Comparison of ENCODE assay signal across 25 cellular contexts in genomic region chr12:33944703-33945437, GRCh38.
DNase-seq lines count a peak whose midpoint lies in the region; ATAC-seq and TF ChIP-seq lines count a peak whose summit lies in the region.
"Had no signal": no experiment of that assay in that cellular context is flagged by ENCODE, and none has a peak within 500 bp of the region (broad histone marks: within the 10 kb centered on the region; RNA-seq: fewer than 3 reads in every experiment).

No MANE protein-coding gene starts in this region.

- peak overlapping the region; percentile 8 for H3K4me3 Mint-ChIP-seq in Caco-2 (ENCODE audit: unreplicated experiment)
- H3K4me3 Mint-ChIP-seq: B cell; CD8-positive, alpha-beta T cell had no signal

- intact Hi-C loops in Caco-2 (cut with micrococcal nuclease; ENCODE audit: unreplicated experiment): loop anchor here (1.0 to 5.0 kb wide), 2 partner anchors 77 to 1188 kb away; partner anchors contain the start of genes ALG10 and YARS2
- intact Hi-C loops in PC-9 (cut with micrococcal nuclease; ENCODE audit: unreplicated experiment): no loop called here
- intact Hi-C loops in aorta (cut with DNase I): no loop called here

- ATAC-seq in aorta (ENCODE audit: low FRiP score) (no peak), HG03196 (IDR thresholded peaks at IDR 0.05; ENCODE audit: unreplicated experiment) (no peak)
- no peak for ATAC-seq in stimulated activated naive CD8-positive, alpha-beta T cell treated with anti-CD3 and anti-CD28 coated beads, Interleukin-15, Interleukin-2, amounts not matched to agents 100 U/mL and 50 U/mL, for 24 hours
- ATAC-seq: CD8-positive, alpha-beta T cell had no signal

- no peaks in the 10 kb centered on the region for H3K79me1 ChIP-seq in mesendoderm (ENCODE audit: low read length)

- H2BK15ac ChIP-seq in mesendoderm (replicated peaks; ENCODE audit: low read depth): no peak overlapping the region

- no peak overlapping the region for H3K4ac ChIP-seq in mesendoderm (ENCODE audit: low read depth, low read length)

- H3K4me3 ChIP-seq in Caco-2 (ENCODE audit: low read depth, low read length) (no peak overlapping the region), PC-9 (no peak overlapping the region), epithelial cell of esophagus (ENCODE audit: low read length) (no peak overlapping the region), mesendoderm (ENCODE audit: low read length) (no peak overlapping the region), aorta (ENCODE audit: low read length in 2 of 2) (no peak overlapping the region)
- H3K4me3 ChIP-seq: HAP-1, Peyer's patch had no signal

- no peak overlapping the region for H3K56ac ChIP-seq in mesendoderm (ENCODE audit: low read length)

- peaks cover 12% of the 10 kb centered on the region; the same call in 1 of the 2 replicates for H3K9me3 ChIP-seq in Caco-2
- H3K9me3 ChIP-seq in PC-9 (ENCODE audit: insufficient read depth, low read depth): peaks cover 9% of the 10 kb centered on the region; the same call in 1 of the 2 replicates
- no peaks in the 10 kb centered on the region for H3K9me3 ChIP-seq in aorta (ENCODE audit: control insufficient read depth, low read length)
- H3K9me3 ChIP-seq: HAP-1, SK-N-SH had no signal

- H2AFZ ChIP-seq in PC-9: 0 out of 2 replicates have a peak overlapping the region, but pooled peaks have one; percentile 11

- H3K9ac ChIP-seq in mesendoderm (ENCODE audit: low read length): no peak overlapping the region
- H3K9ac ChIP-seq: SK-N-SH had no signal

- no peaks in the 10 kb centered on the region for H3K27me3 Mint-ChIP-seq in Caco-2 (ENCODE audit: insufficient read depth, unreplicated experiment)
- H3K27me3 Mint-ChIP-seq: B cell had no signal

- no peak overlapping the region for H4K8ac ChIP-seq in mesendoderm (ENCODE audit: low read depth, low read length)

- H3K79me2 ChIP-seq in PC-9 (ENCODE audit: low read depth) (no peaks in the 10 kb centered on the region), mesendoderm (ENCODE audit: control insufficient read depth, insufficient read depth, low read length) (no peaks in the 10 kb centered on the region)

- H4K20me1 ChIP-seq in PC-9 (ENCODE audit: insufficient read depth): no peaks in the 10 kb centered on the region

- H3K27ac Mint-ChIP-seq in Caco-2 (ENCODE audit: unreplicated experiment): peak overlapping the region; percentile 82
- H3K27ac Mint-ChIP-seq: B cell; CD8-positive, alpha-beta T cell had no signal

- H3K36me3 Mint-ChIP-seq in Caco-2 (ENCODE audit: insufficient read depth, unreplicated experiment): no peaks in the 10 kb centered on the region
- H3K36me3 Mint-ChIP-seq: CD8-positive, alpha-beta T cell had no signal

- H3K9me3 Mint-ChIP-seq in Caco-2 (ENCODE audit: unreplicated experiment): peaks cover 15% of the 10 kb centered on the region

- peak; percentile 77 to 79 for DNase-seq in Caco-2
- DNase-seq in PC-9: no peak
- DNase-seq in epithelial cell of esophagus (ENCODE audit: low read depth): peak; percentile 38
- DNase-seq in mesendoderm: peak; percentile 65
- no peak for DNase-seq in aorta
- no peak for DNase-seq in HEK293T (ENCODE audit: extremely low spot score)
- no peak for DNase-seq in stimulated activated naive CD8-positive, alpha-beta T cell treated with anti-CD3 and anti-CD28 coated beads, Interleukin-15, Interleukin-2, amounts not matched to agents 100 U/mL and 50 U/mL, for 24 hours
- DNase-seq: CD8-positive, alpha-beta T cell; DMS79 treated with DMSO at 0.1 percent for 48 hours; GF-D8; Karpas-422; MV-4-11; NCI-H1105 treated with DMSO at 0.1 percent for 48 hours; NCI-H2029 treated with DMSO at 0.1 percent for 48 hours; NCI-H69; Peyer's patch; SIG-M5; SK-N-SH; SW 1271 had no signal

- POLR2A ChIA-PET in Caco-2 (lab: Charles Lee): no interaction called here
- POLR2A ChIA-PET in PC-9 (lab: Charles Lee; ENCODE audit: unreplicated experiment): no interaction called here
- POLR2A ChIA-PET in HEK293T (lab: Yijun Ruan, JAX): no interaction called here

- H3K27me3 ChIP-seq in Caco-2 (replicated peaks; ENCODE audit: control insufficient read depth, insufficient read depth, low read length): no peaks in the 10 kb centered on the region
- H3K27me3 ChIP-seq in PC-9 (ENCODE audit: insufficient read depth, low read depth): no peaks in the 10 kb centered on the region
- no peaks in the 10 kb centered on the region for H3K27me3 ChIP-seq in mesendoderm (ENCODE audit: insufficient read depth, low read length, poor library complexity)
- no peaks in the 10 kb centered on the region for H3K27me3 ChIP-seq in aorta (ENCODE audit: control insufficient read depth in 1 of 2, insufficient read depth in 2 of 2, low read length in 1 of 2)
- H3K27me3 ChIP-seq: Peyer's patch had no signal

- WGBS in mesendoderm (ENCODE audit: extremely low coverage, insufficient coverage, low lambda C conversion rate): no CpG with 5 or more reads among the region's 3 CpGs
- 77 to 78% methylated on average over 3 of the region's 3 CpGs for WGBS in aorta, 2 donors

- no peak overlapping the region for H3K23ac ChIP-seq in mesendoderm (ENCODE audit: low read length)

- H3K4me2 ChIP-seq in PC-9 (no peak overlapping the region), mesendoderm (ENCODE audit: low read length) (no peak overlapping the region)
- H3K4me2 ChIP-seq: SK-N-SH had no signal

- H2BK120ac ChIP-seq in mesendoderm (ENCODE audit: low read depth, low read length): no peak overlapping the region

- TF ChIP-seq CTCF in Caco-2 (IDR thresholded peaks at IDR 0.05; ENCODE audit: insufficient read depth in 1 of 2, low read depth in 1 of 2, low read length in 1 of 2, severe bottlenecking in 1 of 2, unreplicated experiment in 1 of 2): no peak
- no peak for TF ChIP-seq CTCF in PC-9 (conservative IDR thresholded peaks at IDR 0.05)
- TF ChIP-seq CTCF in epithelial cell of esophagus (IDR thresholded peaks at IDR 0.05; ENCODE audit: insufficient read depth, low read depth, low read length, missing control alignments): no peak

- H3K4me1 Mint-ChIP-seq in Caco-2 (ENCODE audit: low read depth, unreplicated experiment): peaks cover 11% of the 10 kb centered on the region
- H3K4me1 Mint-ChIP-seq: B cell had no signal

- BruUV-seq in Caco-2 (replicated peaks; lab: Mats Ljungman, UMichigan): no TSS peak
- no TSS peak for BruUV-seq in PC-9 (replicated peaks; lab: Mats Ljungman, UMichigan)

- H2BK5ac ChIP-seq in mesendoderm (ENCODE audit: low read length): no peak overlapping the region

- CTCF ChIA-PET in Caco-2 (lab: Charles Lee) (no interaction called here), PC-9 (lab: Charles Lee) (no interaction called here), HEK293T (lab: Yijun Ruan, JAX) (no interaction called here)

- no peak overlapping the region for H3K27ac ChIP-seq in PC-9
- H3K27ac ChIP-seq in mesendoderm (ENCODE audit: low read depth, low read length): no peak overlapping the region
- no peak overlapping the region for H3K27ac ChIP-seq in aorta (ENCODE audit: low read depth in 1 of 2, low read length in 2 of 2)
- H3K27ac ChIP-seq: 22Rv1, C4-2B, HL-60, Peyer's patch had no signal

- H3K36me3 ChIP-seq in Caco-2 (ENCODE audit: control insufficient read depth, insufficient read depth, low read length) (no peaks in the 10 kb centered on the region), PC-9 (ENCODE audit: low read depth) (no peaks in the 10 kb centered on the region), mesendoderm (ENCODE audit: control insufficient read depth, insufficient read depth, low read length) (no peaks in the 10 kb centered on the region), aorta (ENCODE audit: control insufficient read depth in 1 of 2, insufficient read depth in 2 of 2, low read length in 1 of 2) (no peaks in the 10 kb centered on the region)
- H3K36me3 ChIP-seq: HAP-1, Peyer's patch had no signal

- H3K9me2 ChIP-seq in PC-9 (ENCODE audit: insufficient read depth): no peaks in the 10 kb centered on the region
- H3K9me2 ChIP-seq: SK-N-SH had no signal

- no peak overlapping the region for H4K5ac ChIP-seq in mesendoderm (ENCODE audit: low read length)

- H3F3A ChIP-seq in PC-9 (ENCODE audit: insufficient read depth, low read depth): no peaks in the 10 kb centered on the region

- no peak overlapping the region for H2AK5ac ChIP-seq in mesendoderm (ENCODE audit: low read length)

- no peak overlapping the region for H3K18ac ChIP-seq in mesendoderm (ENCODE audit: low read length)

- peaks cover 23% of the 10 kb centered on the region for H3K4me1 ChIP-seq in Caco-2
- 0 out of 2 replicates have a peak, but pooled peaks cover 5% of the 10 kb centered on the region for H3K4me1 ChIP-seq in PC-9 (replicated peaks; ENCODE audit: insufficient read depth)
- H3K4me1 ChIP-seq in mesendoderm (ENCODE audit: control insufficient read depth, low read depth, low read length): no peaks in the 10 kb centered on the region
- no peaks in the 10 kb centered on the region for H3K4me1 ChIP-seq in aorta (ENCODE audit: control insufficient read depth in 1 of 2, insufficient read depth in 2 of 2, low read length in 2 of 2)
- H3K4me1 ChIP-seq: HAP-1, Peyer's patch had no signal

TF ChIP-seq in HEK293T, 16 proteins besides CTCF, POLR2A, EP300 and RAD21:
- TF ChIP-seq FOXA1 (IDR thresholded peaks at IDR 0.05) (no peak), LEF1 (IDR thresholded peaks at IDR 0.05; ENCODE audit: borderline replicate concordance) (no peak), PKNOX1 (IDR thresholded peaks at IDR 0.05) (no peak), ELF4 (IDR thresholded peaks at IDR 0.05) (no peak), ARNT (IDR thresholded peaks at IDR 0.05) (no peak), CTBP1 (IDR thresholded peaks at IDR 0.05; ENCODE audit: borderline replicate concordance) (no peak), TARDBP (IDR thresholded peaks at IDR 0.05) (no peak), ZNF384 (IDR thresholded peaks at IDR 0.05) (no peak), BHLHE40 (IDR thresholded peaks at IDR 0.05; ENCODE audit: borderline replicate concordance) (no peak), HDGF (IDR thresholded peaks at IDR 0.05; ENCODE audit: borderline replicate concordance) (no peak), NFRKB (IDR thresholded peaks at IDR 0.05) (no peak), SP1 (IDR thresholded peaks at IDR 0.05) (no peak), L3MBTL2 (conservative IDR thresholded peaks at IDR 0.05) (no peak), SUZ12 (IDR thresholded peaks at IDR 0.05) (no peak), FOXM1 (IDR thresholded peaks at IDR 0.05; ENCODE audit: borderline replicate concordance) (no peak), FOXK2 (IDR thresholded peaks at IDR 0.05) (no peak)

Comparison
In these comparisons a context has a peak if more than half of its experiments do, and no peak if none do; other contexts are left out.
1. DNase-seq: peak in Caco-2 (2 of 2), epithelial cell of esophagus (single experiment) and mesendoderm (single experiment); none in PC-9 (0 of 2), aorta (0 of 2), HEK293T (single experiment) and stimulated activated naive CD8-positive, alpha-beta T cell treated with anti-CD3 and anti-CD28 coated beads, Interleukin-15, Interleukin-2, amounts not matched to agents 100 U/mL and 50 U/mL, for 24 hours (single experiment).